21 cellular contexts compared by ENCODE assay signal in the genomic region with DNA sequence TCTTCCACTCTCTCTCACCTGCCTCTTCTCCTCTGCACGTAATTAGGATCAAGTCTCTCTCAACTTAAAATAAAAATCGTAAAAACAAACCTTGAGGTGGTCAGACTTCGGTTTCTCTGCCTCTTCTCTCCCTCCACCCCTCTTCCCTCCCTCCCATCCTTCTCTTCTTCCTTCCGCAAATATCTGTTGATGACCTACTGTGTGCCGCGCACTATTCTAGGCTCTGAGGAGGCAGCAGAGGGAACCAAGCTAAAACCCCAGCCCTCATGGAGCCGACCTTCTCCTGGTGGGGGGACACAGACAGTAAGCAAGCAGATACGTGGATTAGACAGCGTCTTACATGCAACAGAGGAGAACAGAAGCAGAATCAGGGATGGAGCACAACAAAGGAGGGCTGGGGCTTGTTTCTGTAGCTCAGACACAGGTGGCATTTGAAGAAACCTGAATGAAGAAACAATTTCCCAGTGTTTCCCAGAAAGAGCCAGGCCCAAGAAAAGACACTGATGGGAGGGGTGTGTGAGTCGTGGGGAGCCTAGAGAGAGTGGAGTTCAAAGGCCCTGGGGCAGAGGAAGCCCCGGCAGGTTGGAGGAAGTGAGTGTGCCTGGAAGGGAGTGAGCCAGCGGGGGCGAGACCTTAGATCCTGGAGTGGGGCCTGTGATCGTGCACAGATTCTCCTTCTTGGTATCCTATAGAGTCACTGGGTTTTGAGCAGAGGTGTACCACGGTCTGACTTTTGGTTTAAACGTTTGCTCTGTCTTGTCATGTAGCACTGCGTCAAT.
DNase-seq lines count a peak whose midpoint lies in the region; ATAC-seq, FAIRE-seq and TF ChIP-seq lines count a peak whose summit lies in the region.
"Had no signal": no experiment of that assay in that cellular context is flagged by ENCODE, and none has a peak within 500 bp of the region (broad histone marks: within the 10 kb centered on the region; RNA-seq: fewer than 3 reads in every experiment).

No MANE protein-coding gene starts in this region.

- ATAC-seq in A549 = no peak
- ATAC-seq in central memory CD8-positive, alpha-beta T cell (replicated peaks; ENCODE audit: extremely low read depth, poor library complexity, severe bottlenecking) = no peak
- no peak for ATAC-seq in GM18861 (IDR thresholded peaks at IDR 0.05; ENCODE audit: unreplicated experiment)
- ATAC-seq: Right ventricle myocardium inferior had no signal

- H3K36me3 ChIP-seq in HEK293 (ENCODE audit: control insufficient read depth in 2 of 2, insufficient read depth in 1 of 2, low read length in 2 of 2) (no peaks in the 10 kb centered on the region), small intestine (ENCODE audit: control insufficient read depth in 2 of 2, insufficient read depth in 2 of 2, low read length in 2 of 2) (no peaks in the 10 kb centered on the region)
- H3K36me3 ChIP-seq: BLaER1, MG63 had no signal

- peak overlapping the region; percentile 20; the same call in 1 of the 3 replicates for H3K4me2 ChIP-seq in A549
- H3K4me2 ChIP-seq: BLaER1 had no signal

- DNase-seq in A549 (ENCODE audit: low read depth in 1 of 2, low spot score in 1 of 2) (no peak), mucosa of gallbladder (ENCODE audit: low spot score) (peak; percentile 5), GM10248 (ENCODE audit: extremely low spot score) (no peak), small intestine (no peak)
- DNase-seq in central memory CD8-positive, alpha-beta T cell (ENCODE audit: low spot score in 2 of 2) = no peak
- DNase-seq: CD4-positive, alpha-beta memory T cell; DMS153; H7; Karpas-422; MG63; NCI-H1048; NCI-H146; NCI-H2029 treated with DMSO at 0.1 percent for 48 hours; NCI-H2171; NCI-H526; Peyer's patch had no signal

- no peaks in the 10 kb centered on the region for H3K36me3 Mint-ChIP-seq in central memory CD8-positive, alpha-beta T cell (ENCODE audit: insufficient read depth)
- H3K36me3 Mint-ChIP-seq: CD4-positive, alpha-beta memory T cell had no signal

- CTCF ChIA-PET in A549 (lab: Yijun Ruan, JAX) = interaction anchor here (6.4 kb wide), 1 partner anchor 10 kb away, joined by 45 read pairs; no protein-coding TSS in a partner anchor
- CTCF ChIA-PET in HEK293 (lab: Yijun Ruan, JAX) = no interaction called here
- CTCF ChIA-PET in GM10248 (lab: Yijun Ruan, JAX) = interaction anchor here (2.2 kb wide), 1 partner anchor 10 kb away, joined by 17 read pairs; no protein-coding TSS in a partner anchor

- peaks cover 55% of the 10 kb centered on the region for H3K4me1 ChIP-seq in A549
- no peaks in the 10 kb centered on the region for H3K4me1 ChIP-seq in HEK293 (ENCODE audit: control insufficient read depth, insufficient read depth, low read length)
- H3K4me1 ChIP-seq in small intestine (ENCODE audit: control insufficient read depth in 2 of 2, insufficient read depth in 1 of 2, low read depth in 1 of 2, low read length in 1 of 2) = no peaks in the 10 kb centered on the region
- H3K4me1 ChIP-seq: Peyer's patch had no signal

- TF ChIP-seq CTCF in A549 (IDR thresholded peaks at IDR 0.05) (no peak), HEK293 (tag by site-specific recombination; IDR thresholded peaks at IDR 0.05) (no peak), GM10248 (IDR thresholded peaks at IDR 0.05; ENCODE audit: control extremely low read depth, extremely low read depth, low read depth, missing control alignments) (no peak)

- H3K4me3 ChIP-seq in A549 (no peak overlapping the region), HEK293 (ENCODE audit: low read depth, low read length) (no peak overlapping the region), small intestine (ENCODE audit: low read depth in 1 of 2, low read length in 2 of 2) (no peak overlapping the region)
- H3K4me3 ChIP-seq: BLaER1, MG63, Peyer's patch had no signal

- no peaks in the 10 kb centered on the region for H3K4me1 Mint-ChIP-seq in central memory CD8-positive, alpha-beta T cell
- H3K4me1 Mint-ChIP-seq: CD4-positive, alpha-beta memory T cell had no signal

- no peaks in the 10 kb centered on the region for H3K9me3 Mint-ChIP-seq in central memory CD8-positive, alpha-beta T cell

- peaks cover 0 to 2% of the 10 kb centered on the region in 2 donors for H3K27me3 ChIP-seq in small intestine (ENCODE audit: control insufficient read depth in 2 of 2, insufficient read depth in 2 of 2, low read length in 2 of 2)
- H3K27me3 ChIP-seq: BLaER1, MG63, Peyer's patch had no signal

- H3K9me3 ChIP-seq in A549 = no peaks in the 10 kb centered on the region
- H3K9me3 ChIP-seq in HEK293 (ENCODE audit: control insufficient read depth, insufficient read depth, low read depth, low read length) = no peaks in the 10 kb centered on the region
- no peaks in the 10 kb centered on the region for H3K9me3 ChIP-seq in small intestine (ENCODE audit: control insufficient read depth, low read depth)
- H3K9me3 ChIP-seq: BLaER1, MG63, Peyer's patch had no signal

- H3K27ac Mint-ChIP-seq in central memory CD8-positive, alpha-beta T cell (ENCODE audit: low read depth) = peak overlapping the region; percentile 10
- H3K27ac Mint-ChIP-seq: CD4-positive, alpha-beta memory T cell had no signal

- peaks cover 24% of the 10 kb centered on the region for H3K27me3 Mint-ChIP-seq in central memory CD8-positive, alpha-beta T cell

- H3K27ac ChIP-seq in A549 (peak overlapping the region; percentile 87 to 97), HEK293 (ENCODE audit: extremely low read depth, low read depth, low read length) (no peak overlapping the region), small intestine (ENCODE audit: low read depth in 1 of 2, low read length in 1 of 2) (no peak overlapping the region)
- H3K27ac ChIP-seq: BLaER1, Peyer's patch had no signal

- POLR2A ChIA-PET in A549 (lab: Yijun Ruan, JAX) = interaction anchor here (1.0 to 1.6 kb wide), 2 partner anchors 10 to 156 kb away, joined by 3 to 6 read pairs; partner anchors contain the start of gene RARB
- POLR2A ChIA-PET in HEK293 (lab: Yijun Ruan, JAX) = no interaction called here
- POLR2A ChIA-PET in GM10248 (lab: Yijun Ruan, JAX) = no interaction called here

- TF ChIP-seq POLR2A in A549 (IDR thresholded peaks at IDR 0.05; ENCODE audit: low read length) = no peak

- WGBS in A549 (ENCODE audit: missing lambda C conversion rate) = 72% methylated on average over 17 of the region's 17 CpGs
- WGBS in small intestine, 3 donors = 76 to 84% (median 78%) methylated on average over 17 of the region's 17 CpGs

- no peak for TF ChIP-seq EP300 in A549 (IDR thresholded peaks at IDR 0.05)

- no peak for TF ChIP-seq RAD21 in A549 (conservative IDR thresholded peaks at IDR 0.05 in 1 of 2, IDR thresholded peaks at IDR 0.05 in 1 of 2)

- no peak overlapping the region for H3K4me3 Mint-ChIP-seq in central memory CD8-positive, alpha-beta T cell
- H3K4me3 Mint-ChIP-seq: CD4-positive, alpha-beta memory T cell had no signal

- FAIRE-seq in A549 (lab: Jason Lieb, UNC) (no peak), small intestine (lab: Jason Lieb, UNC) (no peak)
- FAIRE-seq: GM12891 had no signal

TF ChIP-seq in A549, 52 proteins besides CTCF, POLR2A, EP300 and RAD21 (continues in another document):
- TF ChIP-seq CEBPB (IDR thresholded peaks at IDR 0.05) (no peak), BHLHE40 (IDR thresholded peaks at IDR 0.05; ENCODE audit: low read depth, low read length) (no peak)

TF ChIP-seq in HEK293, 187 proteins besides CTCF, POLR2A, EP300 and RAD21:
- TF ChIP-seq, protein P1, sequence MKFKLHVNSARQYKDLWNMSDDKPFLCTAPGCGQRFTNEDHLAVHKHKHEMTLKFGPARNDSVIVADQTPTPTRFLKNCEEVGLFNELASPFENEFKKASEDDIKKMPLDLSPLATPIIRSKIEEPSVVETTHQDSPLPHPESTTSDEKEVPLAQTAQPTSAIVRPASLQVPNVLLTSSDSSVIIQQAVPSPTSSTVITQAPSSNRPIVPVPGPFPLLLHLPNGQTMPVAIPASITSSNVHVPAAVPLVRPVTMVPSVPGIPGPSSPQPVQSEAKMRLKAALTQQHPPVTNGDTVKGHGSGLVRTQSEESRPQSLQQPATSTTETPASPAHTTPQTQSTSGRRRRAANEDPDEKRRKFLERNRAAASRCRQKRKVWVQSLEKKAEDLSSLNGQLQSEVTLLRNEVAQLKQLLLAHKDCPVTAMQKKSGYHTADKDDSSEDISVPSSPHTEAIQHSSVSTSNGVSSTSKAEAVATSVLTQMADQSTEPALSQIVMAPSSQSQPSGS (tag by site-specific recombination; IDR thresholded peaks at IDR 0.05; ENCODE audit: low read depth) = no peak
- peak; percentile 26; the same call in 1 of the 2 replicates for TF ChIP-seq ZNF623 (tag by site-specific recombination; IDR thresholded peaks at IDR 0.05)
- no peak for TF ChIP-seq ZNF433 (tag by site-specific recombination; IDR thresholded peaks at IDR 0.05; ENCODE audit: low read depth)
TF ChIP-seq in HEK293: peak in this region for 1.

Comparison
In these comparisons a context has a peak if more than half of its experiments do, and no peak if none do; other contexts are left out.
1. H3K27ac ChIP-seq: peak in A549 (2 of 2); none in HEK293 (single experiment) and small intestine (0 of 2).